Comparison of ENCODE assay signal across 18 cellular contexts in the genomic region with DNA sequence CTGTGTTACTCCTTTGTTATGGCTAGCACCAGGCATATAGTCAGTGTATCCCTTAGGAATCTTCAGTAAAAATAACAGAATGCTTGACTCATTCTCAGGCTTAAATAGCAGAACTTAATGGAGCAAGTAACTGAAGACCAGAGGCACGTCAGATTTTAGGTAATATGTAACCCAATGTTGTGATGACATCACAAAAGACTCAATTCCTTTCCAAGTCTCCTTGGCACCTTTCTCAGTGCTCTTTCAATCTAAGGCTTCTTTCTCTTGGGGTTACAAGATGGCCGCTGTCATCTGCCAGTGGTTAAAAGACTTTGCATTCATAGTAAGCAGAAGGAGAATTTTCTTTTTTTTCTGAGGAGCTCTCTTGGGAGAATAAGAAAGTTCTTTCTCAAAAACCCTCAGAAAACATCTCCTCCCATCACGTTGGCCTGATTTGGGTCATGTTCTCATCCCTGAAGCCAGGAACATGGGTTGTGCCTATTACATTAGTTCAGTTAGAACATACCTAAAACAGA. TPM values are rescaled to one million over a fixed set of nuclear protein-coding genes. Genes with fewer than 3 reads are reported as not detected.
DNase-seq lines count a peak whose midpoint lies in the region; ATAC-seq, FAIRE-seq and TF ChIP-seq lines count a peak whose summit lies in the region.
"Had no signal": no experiment of that assay in that cellular context is flagged by ENCODE, and none has a peak within 500 bp of the region (broad histone marks: within the 10 kb centered on the region; RNA-seq: fewer than 3 reads in every experiment).

No MANE protein-coding gene starts in this region.

- H3K9me3 ChIP-seq in gastroesophageal sphincter = no peaks in the 10 kb centered on the region
- H3K9me3 ChIP-seq in neuronal stem cell (replicated peaks in 1 of 2; ENCODE audit: control insufficient read depth in 2 of 2, insufficient read depth in 1 of 2, low read depth in 1 of 2, low read length in 2 of 2) = no peaks in the 10 kb centered on the region
- H3K9me3 ChIP-seq: MG63, pancreas, stomach, uterus had no signal

- H2BK5ac ChIP-seq in neuronal stem cell (ENCODE audit: low read length) = no peak overlapping the region

- H3K23ac ChIP-seq in neuronal stem cell (ENCODE audit: low read depth, low read length, poor library complexity) = no peak overlapping the region

- H2BK120ac ChIP-seq in neuronal stem cell (ENCODE audit: low read depth, low read length) = no peak overlapping the region

- peak overlapping the region; percentile 59 for H2AFZ ChIP-seq in neuronal stem cell (ENCODE audit: low read length)

- H3K4ac ChIP-seq in neuronal stem cell (ENCODE audit: low read length) = no peak overlapping the region

- H3K4me3 ChIP-seq in AG09309 (ENCODE audit: control insufficient read depth, low read depth, low read length) (no peak overlapping the region), gastroesophageal sphincter (no peak overlapping the region), neuronal stem cell (ENCODE audit: low read length in 2 of 2) (no peak overlapping the region)
- H3K4me3 ChIP-seq: MG63, pancreas, stomach, uterus had no signal

- H2BK15ac ChIP-seq in neuronal stem cell (ENCODE audit: low read length) = no peak overlapping the region

- TF ChIP-seq EP300 in gastroesophageal sphincter (IDR thresholded peaks at IDR 0.05) = no peak

- no peak overlapping the region for H3K4me2 ChIP-seq in neuronal stem cell (ENCODE audit: insufficient read depth, low read length, poor library complexity, severe bottlenecking)

- H3K4me1 ChIP-seq in gastroesophageal sphincter (no peaks in the 10 kb centered on the region), neuronal stem cell (ENCODE audit: control insufficient read depth in 2 of 2, insufficient read depth in 1 of 2, low read depth in 1 of 2, low read length in 2 of 2) (no peaks in the 10 kb centered on the region)
- H3K4me1 ChIP-seq: pancreas, stomach, uterus had no signal

- peak; percentile 92 for FAIRE-seq in TTC549 (lab: Jason Lieb, UNC)
- FAIRE-seq: keratinocyte, pancreas had no signal

- no peak overlapping the region for H4K91ac ChIP-seq in neuronal stem cell (ENCODE audit: low read depth, low read length, poor library complexity)

- no peak overlapping the region for H2BK12ac ChIP-seq in neuronal stem cell (ENCODE audit: low read length)

- peak; percentile 76 for ATAC-seq in gastroesophageal sphincter
- no peak for ATAC-seq in HG03025 (IDR thresholded peaks at IDR 0.05; ENCODE audit: low FRiP score, unreplicated experiment)
- ATAC-seq in GM21528 (IDR thresholded peaks at IDR 0.05; ENCODE audit: low FRiP score, unreplicated experiment) = no peak
- ATAC-seq: pancreas had no signal

- no peak overlapping the region for H4K8ac ChIP-seq in neuronal stem cell (ENCODE audit: low read depth, low read length)

- 59 to 69% methylated on average over 3 of the region's 3 CpGs for WGBS in gastroesophageal sphincter (ENCODE audit: low coverage in 1 of 2), 2 donors
- WGBS in neuronal stem cell (ENCODE audit: extremely low coverage in 2 of 2, insufficient read length in 2 of 2, insufficient replicate concordance in 1 of 2), 2 donors = no CpG with 5 or more reads among the region's 3 CpGs

- DNase-seq in AG09309 (ENCODE audit: low read depth) (peak; percentile 35), neuronal stem cell (ENCODE audit: low spot score) (no peak), COR-L47 (lab: John Stamatoyannopoulos, UW) (no peak)
- DNase-seq in stimulated activated naive CD4-positive, alpha-beta T cell treated with Interleukin-2 at 50 U/mL for 16 hours (lab: John Stamatoyannopoulos, UW) = no peak
- DNase-seq: activated T-cell treated with anti-CD3 and anti-CD28 coated beads, Interleukin-2, amount 50 U/mL, for 1 hour; DMS153; MG63; NCI-H1694 treated with DMSO at 0.1 percent for 48 hours; pancreas; stimulated activated CD4-positive, alpha-beta T cell treated with anti-CD3 and anti-CD28 coated beads, Interleukin-12 subunit alpha, Interleukin-12 subunit beta, amount 100 ng/mL, for 4 hours; stomach; uterus had no signal

- H2AK5ac ChIP-seq in neuronal stem cell (ENCODE audit: low read depth, low read length) = no peak overlapping the region

- H3K27ac ChIP-seq in gastroesophageal sphincter (peak overlapping the region in 1 of 4 donors; percentile 12), neuronal stem cell (replicated peaks; ENCODE audit: low read length) (no peak overlapping the region)
- H3K27ac ChIP-seq: pancreas, stomach, uterus had no signal

- H3K18ac ChIP-seq in neuronal stem cell (ENCODE audit: low read length) = no peak overlapping the region

- TF ChIP-seq POLR2A in gastroesophageal sphincter (IDR thresholded peaks at IDR 0.05) = no peak

- TF ChIP-seq CTCF in AG09309 (IDR thresholded peaks at IDR 0.05; ENCODE audit: control insufficient read depth, insufficient read depth, low read depth, low read length, missing control alignments) (no peak), gastroesophageal sphincter (IDR thresholded peaks at IDR 0.05) (no peak)

- H3K36me3 ChIP-seq in gastroesophageal sphincter (no peaks in the 10 kb centered on the region), neuronal stem cell (replicated peaks in 1 of 2; ENCODE audit: control insufficient read depth in 2 of 2, insufficient read depth in 2 of 2, low read length in 2 of 2) (no peaks in the 10 kb centered on the region)
- H3K36me3 ChIP-seq: MG63, pancreas, stomach, uterus had no signal

- H3K27me3 ChIP-seq in gastroesophageal sphincter = no peaks in the 10 kb centered on the region
- no peaks in the 10 kb centered on the region for H3K27me3 ChIP-seq in neuronal stem cell (ENCODE audit: control insufficient read depth in 3 of 3, insufficient read depth in 3 of 3, low read depth in 1 of 3, low read length in 3 of 3)
- H3K27me3 ChIP-seq: MG63, pancreas, stomach, uterus had no signal

- H3K79me1 ChIP-seq in neuronal stem cell (ENCODE audit: low read depth, low read length) = no peaks in the 10 kb centered on the region

- no peak overlapping the region for H3K14ac ChIP-seq in neuronal stem cell (ENCODE audit: low read length)

- H3K9ac ChIP-seq in neuronal stem cell (ENCODE audit: low read depth, low read length, poor library complexity) = no peak overlapping the region

RNA-seq across cellular contexts. Expression of gene DCN, which starts 33.4 kb away (rescaled TPM):
- 1,000 to 10,000 TPM in 3 of 4 donors, 100 to 1,000 TPM in 1; 552 to 2,825 (median 1,634) TPM for total RNA-seq in gastroesophageal sphincter
- polyA plus RNA-seq in neuronal stem cell (2013, experiment 1 of 2) = not detected
- not detected for polyA plus RNA-seq in neuronal stem cell (2013, experiment 2 of 2)
- total RNA-seq: HT1080 had no signal
